ENCODE assay signal across 27 cellular contexts in the genomic region with DNA sequence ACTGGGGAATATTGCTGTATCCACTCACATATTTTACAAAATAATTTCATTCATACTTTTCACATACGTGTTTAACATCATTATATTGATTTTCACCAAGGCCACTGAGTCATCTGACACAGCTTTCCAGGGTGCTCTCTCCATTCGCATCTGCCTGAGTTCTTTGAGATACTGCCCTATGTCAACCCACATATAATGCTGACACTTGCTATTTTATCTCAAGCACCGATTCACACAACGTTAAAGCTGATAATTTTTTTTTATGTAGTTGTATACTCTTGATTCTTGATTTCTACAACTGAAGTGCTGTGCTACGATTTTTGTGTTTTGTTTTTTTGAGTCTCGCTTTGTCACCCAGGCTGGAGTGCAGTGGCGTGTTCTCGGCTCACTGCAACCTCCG.
"Had no signal": no experiment of that assay in that cellular context is flagged by ENCODE, and none has a peak within 500 bp of the region (broad histone marks: within the 10 kb centered on the region; RNA-seq: fewer than 3 reads in every experiment).

No MANE protein-coding gene starts in this region.

- DNase-seq: stimulated activated CD4-positive, alpha-beta T cell treated with anti-CD3 and anti-CD28 coated beads, Interleukin-2, amount 100 ng/mL, for 48 hours; stimulated activated CD4-positive, alpha-beta T cell treated with anti-CD3 and anti-CD28 coated beads, Interleukin-4, amount 100 ng/mL, for 1 hour; stimulated activated CD4-positive, alpha-beta T cell treated with anti-CD3 and anti-CD28 coated beads, Interleukin-4, amount 100 ng/mL, for 24 hours; stimulated activated CD4-positive, alpha-beta T cell treated with anti-CD3 and anti-CD28 coated beads, Interleukin-4, amount 100 ng/mL, for 4 hours; stimulated activated CD8-positive, alpha-beta memory T cell treated with anti-CD3 and anti-CD28 coated beads, Interleukin-4, amount 100 ng/mL, for 48 hours; stimulated activated naive B cell treated with anti-CD40 and anti-IgM and Interleukin-4, amounts not matched to agents 10 μg/mL and 1 μg/mL and 100 μg/mL, for 72 hours; stimulated activated naive CD4-positive, alpha-beta T cell; stimulated activated naive CD4-positive, alpha-beta T cell treated with Interleukin-2 at 50 U/mL for 16 hours; stimulated activated naive CD8-positive, alpha-beta T cell treated with anti-CD3 and anti-CD28 coated beads, Interleukin-15, amount 100 ng/mL, for 72 hours; stimulated activated naive CD8-positive, alpha-beta T cell treated with anti-CD3 and anti-CD28 coated beads, Interleukin-15, Interleukin-2, amounts not matched to agents 100 U/mL and 50 U/mL, for 24 hours; stomach; substantia nigra; thyroid gland; tibial artery; transverse colon; trophoblast cell; upper lobe of right lung; uterus had no signal

- H3K36me3 ChIP-seq: stomach, suprapubic skin, thoracic aorta, thyroid gland, tibial artery, tibial nerve, transverse colon, upper lobe of left lung, upper lobe of right lung, uterus, vagina had no signal

- H3K4me1 ChIP-seq: stomach, suprapubic skin, testis, thyroid gland, transverse colon, upper lobe of right lung, uterus, vagina had no signal

- H3K9me3 ChIP-seq: suprapubic skin, testis, thoracic aorta, thyroid gland, tibial artery, tibial nerve, transverse colon, upper lobe of left lung, upper lobe of right lung, uterus, vagina had no signal

- FAIRE-seq: urothelium cell line had no signal

- H3K27me3 ChIP-seq: stomach, suprapubic skin, testis, thyroid gland, tibial artery, tibial nerve, transverse colon, upper lobe of left lung, upper lobe of right lung, uterus, vagina had no signal

- ATAC-seq: stimulated activated effector memory CD8-positive, alpha-beta T cell treated with anti-CD3 and anti-CD28 coated beads, Interleukin-12 subunit alpha, Interleukin-12 subunit beta, amount 100 ng/mL, for 72 hours; stimulated activated memory B cell treated with anti-CD40 and anti-IgM and Interleukin-4, amounts not matched to agents 10 μg/mL and 1 μg/mL and 100 μg/mL, for 72 hours; stimulated activated naive B cell treated with anti-CD40 and anti-IgM and Interleukin-4, amounts not matched to agents 10 μg/mL and 1 μg/mL and 100 μg/mL, for 72 hours; stimulated activated naive CD8-positive, alpha-beta T cell treated with anti-CD3 and anti-CD28 coated beads, Interleukin-15, amount 100 ng/mL, for 72 hours; stimulated activated naive CD8-positive, alpha-beta T cell treated with anti-CD3 and anti-CD28 coated beads, Interleukin-15, Interleukin-2, amounts not matched to agents 100 U/mL and 50 U/mL, for 24 hours; upper lobe of right lung had no signal

- H3K4me3 ChIP-seq: stomach, suprapubic skin, thoracic aorta, thyroid gland, tibial artery, tibial nerve, transverse colon, upper lobe of left lung, upper lobe of right lung, uterus, vagina had no signal

- H3K27ac ChIP-seq: stomach, suprapubic skin, testis, thoracic aorta, thyroid gland, tibial artery, tibial nerve, transverse colon, upper lobe of left lung, upper lobe of right lung, uterus, vagina had no signal
